Comparison of ENCODE assay signal across 10 cellular contexts in genomic region chr2:136255648-136256461, GRCh38.
A peak's percentile ranks its signal among the peaks of the same experiment; 100 is the strongest.
DNase-seq lines count a peak whose midpoint lies in the region; ATAC-seq and TF ChIP-seq lines count a peak whose summit lies in the region.
"Had no signal": no experiment of that assay in that cellular context is flagged by ENCODE, and none has a peak within 500 bp of the region (broad histone marks: within the 10 kb centered on the region; RNA-seq: fewer than 3 reads in every experiment).

No MANE protein-coding gene starts in this region.

- no peaks in the 10 kb centered on the region for H3K9me3 Mint-ChIP-seq in IgD-negative memory B cell

- H3K27ac Mint-ChIP-seq in IgD-negative memory B cell: peak overlapping the region; percentile 79 to 89 (median 89)
- H3K27ac Mint-ChIP-seq: neural progenitor cell had no signal

- ATAC-seq in GM19438 (IDR thresholded peaks at IDR 0.05; ENCODE audit: low read depth, unreplicated experiment): peak; percentile 39
- peak; percentile 15 for ATAC-seq in foreskin keratinocyte

- no peaks in the 10 kb centered on the region for H3K27me3 Mint-ChIP-seq in IgD-negative memory B cell

- H3K27ac ChIP-seq in foreskin keratinocyte: no peak overlapping the region
- H3K27ac ChIP-seq: neural progenitor cell had no signal

- no peaks in the 10 kb centered on the region for H3K4me1 ChIP-seq in foreskin keratinocyte

- H3K4me1 Mint-ChIP-seq in IgD-negative memory B cell: peaks cover 46 to 65% (median 51%) of the 10 kb centered on the region in 3 donors

- H3K27me3 ChIP-seq in foreskin keratinocyte: no peaks in the 10 kb centered on the region
- H3K27me3 ChIP-seq: neural progenitor cell had no signal

- H3K36me3 Mint-ChIP-seq in IgD-negative memory B cell: no peaks in the 10 kb centered on the region
- H3K36me3 Mint-ChIP-seq: neural progenitor cell had no signal

- in situ Hi-C loops in G401 (cut with HindIII; ENCODE audit: low sequenced_read_pairs): no loop called here

- DNase-seq in foreskin keratinocyte (no peak), anterior cingulate cortex (lab: John Stamatoyannopoulos, UW) (no peak), G401 (ENCODE audit: low spot score) (no peak), NCI-H1436 (lab: John Stamatoyannopoulos, UW) (no peak), NCI-H748 treated with DMSO at 0.1 percent for 48 hours (lab: John Stamatoyannopoulos, UW) (no peak)
- DNase-seq: substantia nigra had no signal

- peak; percentile 19; the same call in 1 of the 2 replicates for TF ChIP-seq CTCF in GM12874 (IDR thresholded peaks at IDR 0.05; ENCODE audit: insufficient read depth, low read depth, low read length)
- TF ChIP-seq CTCF in foreskin keratinocyte (conservative IDR thresholded peaks at IDR 0.05): no peak

- H3K4me3 Mint-ChIP-seq in IgD-negative memory B cell: peak overlapping the region in 3 of 4 donors; percentile 28 to 72 (median 61)
- H3K4me3 Mint-ChIP-seq: neural progenitor cell had no signal
